In the genomic region with DNA sequence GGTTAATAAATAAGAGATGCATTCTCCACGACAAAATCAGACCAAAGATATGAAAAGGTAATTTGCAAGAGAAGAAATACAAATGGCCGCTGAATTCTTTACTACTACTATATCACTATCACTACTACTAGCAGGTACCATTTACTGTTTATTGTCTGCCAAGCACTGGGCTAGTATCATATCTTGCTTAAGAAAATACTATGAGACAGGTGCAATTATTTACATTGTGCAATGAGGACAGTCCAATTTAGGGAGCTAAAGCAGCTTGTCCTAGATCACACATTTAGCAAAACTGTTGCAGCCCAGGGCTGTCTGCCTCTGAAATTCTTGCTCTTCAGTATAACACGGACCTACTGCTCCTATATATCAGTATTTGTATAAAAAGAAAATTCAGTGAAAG, we compare ENCODE assay signal across 20 cellular contexts.
"Had no signal": no experiment of that assay in that cellular context is flagged by ENCODE, and none has a peak within 500 bp of the region (broad histone marks: within the 10 kb centered on the region; RNA-seq: fewer than 3 reads in every experiment).

No MANE protein-coding gene starts in this region.

- DNase-seq: effector memory CD8-positive, alpha-beta T cell; foreskin keratinocyte; heart left ventricle; hippocampal formation; left colon; mammary epithelial cell; naive thymus-derived CD4-positive, alpha-beta T cell; nephron progenitor cell; psoas muscle; retina; sigmoid colon; stimulated activated CD4-positive, alpha-beta T cell treated with anti-CD3 and anti-CD28 coated beads, Interleukin-2, amount 100 ng/mL, for 24 hours; stimulated activated CD4-positive, alpha-beta T cell treated with anti-CD3 and anti-CD28 coated beads, Interleukin-4, amount 100 ng/mL, for 4 hours; stimulated activated naive B cell treated with anti-CD40 and anti-IgM and Interleukin-4, amounts not matched to agents 10 μg/mL and 1 μg/mL and 100 μg/mL, for 72 hours; stimulated activated naive CD8-positive, alpha-beta T cell treated with anti-CD3 and anti-CD28 coated beads, Interleukin-15, amount 100 ng/mL, for 72 hours; testis; upper lobe of right lung had no signal

- H3K27ac ChIP-seq: foreskin keratinocyte, heart left ventricle, psoas muscle, skin epidermis, testis, tibial nerve, upper lobe of right lung, vagina had no signal

- ATAC-seq: effector memory CD8-positive, alpha-beta T cell; foreskin keratinocyte; heart left ventricle; left colon; naive thymus-derived CD4-positive, alpha-beta T cell; stimulated activated naive B cell treated with anti-CD40 and anti-IgM and Interleukin-4, amounts not matched to agents 10 μg/mL and 1 μg/mL and 100 μg/mL, for 72 hours; stimulated activated naive CD8-positive, alpha-beta T cell treated with anti-CD3 and anti-CD28 coated beads, Interleukin-15, amount 100 ng/mL, for 72 hours; upper lobe of right lung had no signal

- H3K27me3 ChIP-seq: foreskin keratinocyte, heart left ventricle, sigmoid colon, testis, tibial nerve, upper lobe of right lung, vagina had no signal

- H3K36me3 ChIP-seq: heart left ventricle, sigmoid colon, upper lobe of right lung, vagina had no signal

- H3K9me3 ChIP-seq: heart left ventricle, psoas muscle, sigmoid colon, testis, tibial nerve, upper lobe of right lung, vagina had no signal

- H3K4me3 ChIP-seq: heart left ventricle, psoas muscle, sigmoid colon, skin epidermis, testis, tibial nerve, upper lobe of right lung, vagina had no signal

- H3K4me1 ChIP-seq: foreskin keratinocyte, upper lobe of right lung had no signal
